9 cellular contexts compared by ENCODE assay signal in genomic region chr9:112180387-112180881, GRCh38. TPM values are rescaled to one million over a fixed set of nuclear protein-coding genes. Genes with fewer than 3 reads are reported as not detected.
DNase-seq lines count a peak whose midpoint lies in the region; ATAC-seq and TF ChIP-seq lines count a peak whose summit lies in the region.
"Had no signal": no experiment of that assay in that cellular context is flagged by ENCODE, and none has a peak within 500 bp of the region (broad histone marks: within the 10 kb centered on the region; RNA-seq: fewer than 3 reads in every experiment).

No MANE protein-coding gene starts in this region.

- CTCF ChIA-PET in Caco-2 (lab: Charles Lee): interaction anchor here (1.6 kb wide), 1 partner anchor 61 kb away, joined by 9 read pairs; no protein-coding TSS in a partner anchor

- H3K4me1 ChIP-seq in Caco-2: peaks cover 56% of the 10 kb centered on the region
- H3K4me1 ChIP-seq in ascending aorta: no peaks in the 10 kb centered on the region
- no peaks in the 10 kb centered on the region for H3K4me1 ChIP-seq in thyroid gland

- no TSS peak for BruUV-seq in Caco-2 (replicated peaks; lab: Mats Ljungman, UMichigan)

- WGBS in thyroid gland, 2 donors: 42 to 55% methylated on average over 3 of the region's 3 CpGs

- H3K27me3 ChIP-seq in Caco-2 (replicated peaks; ENCODE audit: control insufficient read depth, insufficient read depth, low read length): no peaks in the 10 kb centered on the region
- H3K27me3 ChIP-seq in ascending aorta: no peaks in the 10 kb centered on the region
- H3K27me3 ChIP-seq in thyroid gland: no peaks in the 10 kb centered on the region

- peak; percentile 35 to 40 for ATAC-seq in naive thymus-derived CD8-positive, alpha-beta T cell
- no peak for ATAC-seq in GM18909 (IDR thresholded peaks at IDR 0.05; ENCODE audit: poor library complexity, unreplicated experiment)

- H3K9me3 ChIP-seq in Caco-2 (no peaks in the 10 kb centered on the region), ascending aorta (no peaks in the 10 kb centered on the region), thyroid gland (no peaks in the 10 kb centered on the region)

- DNase-seq in Caco-2 (peak; percentile 54 to 57), HT-29 (ENCODE audit: low spot score) (peak; percentile 28), amniotic stem cell (lab: John Stamatoyannopoulos, UW) (no peak), ascending aorta (ENCODE audit: low spot score in 2 of 2) (no peak), thyroid gland (no peak)
- DNase-seq in activated CD8-positive, alpha-beta memory T cell treated with anti-CD3 and anti-CD28 coated beads, Interleukin-2, amount 50 U/mL, for 4 hours: peak; percentile 44
- peak in 3 of 10 donors; percentile 11 to 22 (median 11) for DNase-seq in naive thymus-derived CD8-positive, alpha-beta T cell
- DNase-seq: NCI-H1417 treated with DMSO at 0.1 percent for 48 hours had no signal

- peak overlapping the region; percentile 88 for H3K27ac Mint-ChIP-seq in Caco-2 (ENCODE audit: unreplicated experiment)
- peak overlapping the region in 9 of 10 donors; percentile 12 to 97 (median 62) for H3K27ac Mint-ChIP-seq in naive thymus-derived CD8-positive, alpha-beta T cell

- POLR2A ChIA-PET in Caco-2 (lab: Charles Lee): no interaction called here
- POLR2A ChIA-PET in naive thymus-derived CD8-positive, alpha-beta T cell (lab: Charles Lee): no interaction called here

- peaks cover 14% of the 10 kb centered on the region for H3K36me3 Mint-ChIP-seq in Caco-2 (ENCODE audit: insufficient read depth, unreplicated experiment)
- peaks cover 0 to 4% (median 0%) of the 10 kb centered on the region in 3 donors for H3K36me3 Mint-ChIP-seq in naive thymus-derived CD8-positive, alpha-beta T cell

- H3K36me3 ChIP-seq in Caco-2 (ENCODE audit: control insufficient read depth, insufficient read depth, low read length) (no peaks in the 10 kb centered on the region), ascending aorta (no peaks in the 10 kb centered on the region), thyroid gland (no peaks in the 10 kb centered on the region)

- intact Hi-C loops in Caco-2 (cut with micrococcal nuclease; ENCODE audit: unreplicated experiment): loop anchor here (1.0 kb wide), 2 partner anchors 14 to 61 kb away; no protein-coding TSS in a partner anchor
- intact Hi-C loops in ascending aorta (cut with DNase I): no loop called here
- intact Hi-C loops in thyroid gland (cut with DNase I): no loop called here

- TF ChIP-seq CTCF in Caco-2 (IDR thresholded peaks at IDR 0.05; ENCODE audit: insufficient read depth in 1 of 2, low read depth in 1 of 2, low read length in 1 of 2, severe bottlenecking in 1 of 2, unreplicated experiment in 1 of 2): no peak
- no peak for TF ChIP-seq CTCF in ascending aorta (IDR thresholded peaks at IDR 0.05)
- no peak for TF ChIP-seq CTCF in thyroid gland (IDR thresholded peaks at IDR 0.05)

- H3K4me3 ChIP-seq in Caco-2 (ENCODE audit: low read depth, low read length) (no peak overlapping the region), ascending aorta (no peak overlapping the region), thyroid gland (replicated peaks in 1 of 3) (no peak overlapping the region)

- no peak overlapping the region for H3K27ac ChIP-seq in ascending aorta
- H3K27ac ChIP-seq in thyroid gland: no peak overlapping the region

- H3K27me3 Mint-ChIP-seq in Caco-2 (ENCODE audit: insufficient read depth, unreplicated experiment): no peaks in the 10 kb centered on the region
- no peaks in the 10 kb centered on the region for H3K27me3 Mint-ChIP-seq in naive thymus-derived CD8-positive, alpha-beta T cell

- H3K4me1 Mint-ChIP-seq in Caco-2 (ENCODE audit: low read depth, unreplicated experiment): peaks cover 40% of the 10 kb centered on the region
- H3K4me1 Mint-ChIP-seq in naive thymus-derived CD8-positive, alpha-beta T cell: peaks cover 25 to 55% (median 41%) of the 10 kb centered on the region in 4 donors

- peaks cover 11% of the 10 kb centered on the region for H3K9me3 Mint-ChIP-seq in Caco-2 (ENCODE audit: unreplicated experiment)
- peaks cover 0 to 8% (median 0%) of the 10 kb centered on the region in 9 donors for H3K9me3 Mint-ChIP-seq in naive thymus-derived CD8-positive, alpha-beta T cell

- H3K4me3 Mint-ChIP-seq in Caco-2 (ENCODE audit: unreplicated experiment): peak overlapping the region; percentile 55
- peak overlapping the region in 5 of 10 donors; percentile 15 to 70 (median 42) for H3K4me3 Mint-ChIP-seq in naive thymus-derived CD8-positive, alpha-beta T cell

- TF ChIP-seq POLR2A in thyroid gland (IDR thresholded peaks at IDR 0.05): no peak

RNA-seq across cellular contexts. Expression of gene SUSD1, which starts 5.3 kb away (rescaled TPM):
- 53.4 and 60.1 TPM in 2 replicates for total RNA-seq in Caco-2 (2022)
- total RNA-seq in HT-29 (2014; rRNA removed; shearing (Covaris generic)): 11.2 and 15.0 TPM in 2 replicates
- 1 to 10 TPM; 2.5 to 2.6 TPM for total RNA-seq in naive thymus-derived CD8-positive, alpha-beta T cell
- 10 to 100 TPM in 1 of 3 donors, 1 to 10 TPM in 2; 4.1 to 12.4 (median 4.7) TPM for polyA plus RNA-seq in naive thymus-derived CD8-positive, alpha-beta T cell
- total RNA-seq in ascending aorta: 13.0 TPM
- 10 to 100 TPM in 3 of 4 donors, 1 to 10 TPM in 1; 9.5 to 17.3 (median 13.6) TPM for total RNA-seq in thyroid gland

Comparison
In these comparisons a context has a peak if more than half of its experiments do, and no peak if none do; other contexts are left out.
1. DNase-seq: peak in Caco-2 (2 of 2), HT-29 (single experiment) and activated CD8-positive, alpha-beta memory T cell treated with anti-CD3 and anti-CD28 coated beads, Interleukin-2, amount 50 U/mL, for 4 hours (single experiment); none in amniotic stem cell (single experiment), ascending aorta (0 of 2) and thyroid gland (0 of 2).